18 cellular contexts compared by ENCODE assay signal in genomic region chr5:142434322-142434612, GRCh38.
"Had no signal": no experiment of that assay in that cellular context is flagged by ENCODE, and none has a peak within 500 bp of the region (broad histone marks: within the 10 kb centered on the region; RNA-seq: fewer than 3 reads in every experiment).

No MANE protein-coding gene starts in this region.

- H3K4me1 ChIP-seq: ascending aorta, pancreas had no signal

- ATAC-seq: activated CD8-positive, alpha-beta memory T cell treated with anti-CD3 and anti-CD28 coated beads, Interleukin-2, amount 10 ng/mL, durations not matched to agents 7 days and 5 days; activated naive CD8-positive, alpha-beta T cell treated with anti-CD3 and anti-CD28 coated beads, Interleukin-2, amount 50 U/mL, for 24 hours; effector memory CD8-positive, alpha-beta T cell; pancreas; stimulated activated memory B cell treated with anti-CD40 and anti-IgM and Interleukin-4, amounts not matched to agents 10 μg/mL and 1 μg/mL and 100 μg/mL, for 72 hours had no signal

- H3K9me3 ChIP-seq: ascending aorta, pancreas, tibial artery, vagina had no signal

- H3K27ac Mint-ChIP-seq: activated CD8-positive, alpha-beta memory T cell treated with anti-CD3 and anti-CD28 coated beads, Interleukin-2, amount 10 ng/mL, durations not matched to agents 7 days and 5 days; activated naive CD4-positive, alpha-beta T cell treated with anti-CD3 and anti-CD28 coated beads for 36 hours; activated naive CD8-positive, alpha-beta T cell treated with anti-CD3 and anti-CD28 coated beads, Interleukin-2, amount 50 U/mL, for 24 hours; activated T-helper 2 cell treated with anti-CD3 and anti-CD28 coated beads, Interferon-gamma antibody, Interleukin-2, Interleukin-4, amounts not matched to agents 10 μg/mL and 5 μg/mL and 100 μg/mL, durations not matched to agents 14 hours and 24 hours and 36 hours; stimulated activated memory B cell treated with anti-CD40 and anti-IgM and Interleukin-4, amounts not matched to agents 10 μg/mL and 1 μg/mL and 100 μg/mL, for 72 hours had no signal

- H3K9me3 Mint-ChIP-seq: activated naive CD4-positive, alpha-beta T cell treated with anti-CD3 and anti-CD28 coated beads for 36 hours; activated naive CD8-positive, alpha-beta T cell treated with anti-CD3 and anti-CD28 coated beads, Interleukin-2, amount 50 U/mL, for 24 hours; activated T-helper 2 cell treated with anti-CD3 and anti-CD28 coated beads, Interferon-gamma antibody, Interleukin-2, Interleukin-4, amounts not matched to agents 10 μg/mL and 5 μg/mL and 100 μg/mL, durations not matched to agents 14 hours and 24 hours and 36 hours; effector memory CD8-positive, alpha-beta T cell; mesothelial cell of epicardium; neural crest cell; stimulated activated memory B cell treated with anti-CD40 and anti-IgM and Interleukin-4, amounts not matched to agents 10 μg/mL and 1 μg/mL and 100 μg/mL, for 72 hours had no signal

- H3K27ac ChIP-seq: ascending aorta, epithelial cell of prostate, pancreas, tibial artery, vagina had no signal

- H3K27me3 ChIP-seq: ascending aorta, pancreas, tibial artery, vagina had no signal

- H3K4me3 Mint-ChIP-seq: activated CD8-positive, alpha-beta memory T cell treated with anti-CD3 and anti-CD28 coated beads, Interleukin-2, amount 10 ng/mL, durations not matched to agents 7 days and 5 days; activated naive CD4-positive, alpha-beta T cell treated with anti-CD3 and anti-CD28 coated beads for 36 hours; activated naive CD8-positive, alpha-beta T cell treated with anti-CD3 and anti-CD28 coated beads, Interleukin-2, amount 50 U/mL, for 24 hours; effector memory CD8-positive, alpha-beta T cell; mesothelial cell of epicardium; neural crest cell; stimulated activated memory B cell treated with anti-CD40 and anti-IgM and Interleukin-4, amounts not matched to agents 10 μg/mL and 1 μg/mL and 100 μg/mL, for 72 hours had no signal

- H3K27me3 Mint-ChIP-seq: activated naive CD8-positive, alpha-beta T cell treated with anti-CD3 and anti-CD28 coated beads, Interleukin-2, amount 50 U/mL, for 24 hours; effector memory CD8-positive, alpha-beta T cell had no signal

- FAIRE-seq: pancreas had no signal

- H3K4me3 ChIP-seq: ascending aorta, pancreas, tibial artery, vagina had no signal

- H3K36me3 Mint-ChIP-seq: stimulated activated memory B cell treated with anti-CD40 and anti-IgM and Interleukin-4, amounts not matched to agents 10 μg/mL and 1 μg/mL and 100 μg/mL, for 72 hours had no signal

- DNase-seq: activated CD4-positive, alpha-beta T cell treated with anti-CD3 and anti-CD28 coated beads for 1 hour; activated CD4-positive, alpha-beta T cell treated with anti-CD3 and anti-CD28 coated beads, Interleukin-2, amount 50 U/mL, for 48 hours; activated CD8-positive, alpha-beta memory T cell treated with anti-CD3 and anti-CD28 coated beads, Interleukin-2, amount 10 ng/mL, durations not matched to agents 7 days and 5 days; activated naive CD4-positive, alpha-beta T cell treated with anti-CD3 and anti-CD28 coated beads for 36 hours; activated naive CD8-positive, alpha-beta T cell treated with anti-CD3 and anti-CD28 coated beads, Interleukin-2, amount 50 U/mL, for 24 hours; activated T-cell treated with anti-CD3 and anti-CD28 coated beads, Interleukin-2, amount 50 U/mL, for 1 hour; effector memory CD8-positive, alpha-beta T cell; kidney glomerular epithelial cell; pancreas; stimulated activated CD4-positive, alpha-beta T cell treated with anti-CD3 and anti-CD28 coated beads, Interleukin-2, amount 100 ng/mL, for 48 hours; tibial artery had no signal

- H3K36me3 ChIP-seq: ascending aorta, pancreas, tibial artery, vagina had no signal
